In genomic region chr6:77313595-77313994, GRCh38 we compare ENCODE assay signal across 18 cellular contexts.
A peak's percentile ranks its signal among the peaks of the same experiment; 100 is the strongest.
DNase-seq lines count a peak whose midpoint lies in the region; ATAC-seq, FAIRE-seq and TF ChIP-seq lines count a peak whose summit lies in the region.
"Had no signal": no experiment of that assay in that cellular context is flagged by ENCODE, and none has a peak within 500 bp of the region (broad histone marks: within the 10 kb centered on the region; RNA-seq: fewer than 3 reads in every experiment).

No MANE protein-coding gene starts in this region.

- H3K36me3 ChIP-seq in GM23338 (ENCODE audit: insufficient read depth) (no peaks in the 10 kb centered on the region), keratinocyte (ENCODE audit: control insufficient read depth in 2 of 2, extremely low read depth in 1 of 2, insufficient read depth in 2 of 2, low read length in 2 of 2) (no peaks in the 10 kb centered on the region)
- H3K36me3 ChIP-seq in naive thymus-derived CD4-positive, alpha-beta T cell (ENCODE audit: control insufficient read depth in 2 of 3, insufficient read depth in 3 of 3, low read length in 3 of 3) = no peaks in the 10 kb centered on the region
- H3K36me3 ChIP-seq: HAP-1 had no signal

- TF ChIP-seq CTCF in A549 (IDR thresholded peaks at IDR 0.05) (no peak), GM23338 (conservative IDR thresholded peaks at IDR 0.05; ENCODE audit: low read depth in 2 of 2) (no peak), keratinocyte (optimal IDR thresholded peaks at IDR 0.05 in 1 of 3, IDR thresholded peaks at IDR 0.05 in 1 of 3, conservative IDR thresholded peaks at IDR 0.05 in 1 of 3; ENCODE audit: extremely low read depth in 1 of 3, insufficient read depth in 2 of 3, low read length in 3 of 3) (no peak)

- H3K9ac ChIP-seq in keratinocyte (ENCODE audit: control insufficient read depth, extremely low read depth, insufficient read depth, low read length) = no peak overlapping the region
- H3K9ac ChIP-seq: KMS-11 had no signal

- H3K4me1 ChIP-seq in A549 (no peaks in the 10 kb centered on the region), GM23338 (ENCODE audit: insufficient read depth) (no peaks in the 10 kb centered on the region), keratinocyte (ENCODE audit: control insufficient read depth, extremely low read depth, insufficient read depth, low read length) (no peaks in the 10 kb centered on the region)
- no peaks in the 10 kb centered on the region for H3K4me1 ChIP-seq in naive thymus-derived CD4-positive, alpha-beta T cell (ENCODE audit: control insufficient read depth in 2 of 2, insufficient read depth in 2 of 2, low read length in 2 of 2)
- H3K4me1 ChIP-seq: Caco-2, HAP-1 had no signal

- H3K27me3 Mint-ChIP-seq in GM23338 (ENCODE audit: insufficient read depth, low read depth, poor library complexity) = no peaks in the 10 kb centered on the region
- no peaks in the 10 kb centered on the region for H3K27me3 Mint-ChIP-seq in naive thymus-derived CD4-positive, alpha-beta T cell
- H3K27me3 Mint-ChIP-seq: CD4-positive, alpha-beta T cell had no signal

- H3K27ac ChIP-seq in A549 (no peak overlapping the region), GM23338 (ENCODE audit: low read depth) (no peak overlapping the region), keratinocyte (ENCODE audit: control insufficient read depth, insufficient read depth, low read length) (no peak overlapping the region)
- no peak overlapping the region for H3K27ac ChIP-seq in naive thymus-derived CD4-positive, alpha-beta T cell (ENCODE audit: low read depth, low read length)
- H3K27ac ChIP-seq: C4-2B, KMS-11 had no signal

- H3K79me2 ChIP-seq in GM23338 (replicated peaks; ENCODE audit: insufficient read depth) (no peaks in the 10 kb centered on the region), keratinocyte (ENCODE audit: control insufficient read depth, insufficient read depth, low read length) (no peaks in the 10 kb centered on the region)

- TF ChIP-seq RAD21 in A549 (conservative IDR thresholded peaks at IDR 0.05 in 1 of 2, IDR thresholded peaks at IDR 0.05 in 1 of 2) = no peak

- no peak overlapping the region for H3K4me3 Mint-ChIP-seq in GM23338
- no peak overlapping the region for H3K4me3 Mint-ChIP-seq in naive thymus-derived CD4-positive, alpha-beta T cell
- H3K4me3 Mint-ChIP-seq: CD4-positive, alpha-beta T cell had no signal

- H4K20me1 ChIP-seq in GM23338 (replicated peaks; ENCODE audit: insufficient read depth) (no peaks in the 10 kb centered on the region), keratinocyte (ENCODE audit: control insufficient read depth, extremely low read depth, insufficient read depth, low read length) (no peaks in the 10 kb centered on the region)

- no peak for TF ChIP-seq POLR2A in A549 (IDR thresholded peaks at IDR 0.05; ENCODE audit: low read length)

- H3K4me3 ChIP-seq in A549 (no peak overlapping the region), GM23338 (no peak overlapping the region), keratinocyte (ENCODE audit: control insufficient read depth in 2 of 3, extremely low read depth in 1 of 3, insufficient read depth in 2 of 3, low read depth in 1 of 3, low read length in 3 of 3) (no peak overlapping the region)
- H3K4me3 ChIP-seq in naive thymus-derived CD4-positive, alpha-beta T cell (ENCODE audit: low read length) = no peak overlapping the region
- H3K4me3 ChIP-seq: HAP-1 had no signal

- dilution Hi-C loops in keratinocyte (cut with MboI; ENCODE audit: extremely low pct_ligation_motif_present, low sequenced_read_pairs) = no loop called here

- no peak overlapping the region for H2AFZ ChIP-seq in GM23338
- H2AFZ ChIP-seq in keratinocyte (ENCODE audit: control insufficient read depth, low read length) = no peak overlapping the region

- H3K4me2 ChIP-seq in A549 = no peak overlapping the region
- no peak overlapping the region for H3K4me2 ChIP-seq in GM23338
- H3K4me2 ChIP-seq in keratinocyte (ENCODE audit: control insufficient read depth, extremely low read depth, insufficient read depth, low read depth, low read length) = no peak overlapping the region
- H3K4me2 ChIP-seq: KMS-11 had no signal

- H3K9me3 ChIP-seq in A549 (no peaks in the 10 kb centered on the region), keratinocyte (ENCODE audit: control insufficient read depth, low read depth, low read length) (no peaks in the 10 kb centered on the region)
- H3K9me3 ChIP-seq in naive thymus-derived CD4-positive, alpha-beta T cell (ENCODE audit: control insufficient read depth in 2 of 3, low read length in 3 of 3) = no peaks in the 10 kb centered on the region
- H3K9me3 ChIP-seq: Caco-2, HAP-1 had no signal

- POLR2A ChIA-PET in A549 (lab: Yijun Ruan, JAX) = no interaction called here
- POLR2A ChIA-PET in naive thymus-derived CD4-positive, alpha-beta T cell (lab: Charles Lee) = no interaction called here

- no peaks in the 10 kb centered on the region for H3K27me3 ChIP-seq in GM23338 (ENCODE audit: insufficient read depth)
- no peaks in the 10 kb centered on the region for H3K27me3 ChIP-seq in keratinocyte (ENCODE audit: control insufficient read depth, extremely low read depth, insufficient read depth, low read length)
- H3K27me3 ChIP-seq in naive thymus-derived CD4-positive, alpha-beta T cell (ENCODE audit: control insufficient read depth in 2 of 2, insufficient read depth in 2 of 2, low read length in 2 of 2) = no peaks in the 10 kb centered on the region

- no peaks in the 10 kb centered on the region for H3K36me3 Mint-ChIP-seq in GM23338 (ENCODE audit: low read depth)
- no peaks in the 10 kb centered on the region for H3K36me3 Mint-ChIP-seq in naive thymus-derived CD4-positive, alpha-beta T cell

- no peak for FAIRE-seq in A549 (lab: Jason Lieb, UNC)
- FAIRE-seq in keratinocyte (lab: Jason Lieb, UNC) = peak; percentile 23
- FAIRE-seq: A204.1, GM19239 had no signal

- H3K9me2 ChIP-seq in GM23338 (ENCODE audit: insufficient read depth) = no peaks in the 10 kb centered on the region

- CTCF ChIA-PET in A549 (lab: Yijun Ruan, JAX) = no interaction called here
- CTCF ChIA-PET in naive thymus-derived CD4-positive, alpha-beta T cell (lab: Charles Lee) = no interaction called here

- no peaks in the 10 kb centered on the region for H3K9me1 ChIP-seq in keratinocyte (ENCODE audit: control insufficient read depth, extremely low read depth, insufficient read depth, low read length)

- no peak for ATAC-seq in A549
- ATAC-seq in GM23338 = no peak
- no peak for ATAC-seq in naive thymus-derived CD4-positive, alpha-beta T cell

- H3F3A ChIP-seq in GM23338 (replicated peaks; ENCODE audit: low read depth) = no peaks in the 10 kb centered on the region

- intact Hi-C loops in naive thymus-derived CD4-positive, alpha-beta T cell (cut with micrococcal nuclease) = no loop called here

- no peaks in the 10 kb centered on the region for H3K4me1 Mint-ChIP-seq in GM23338
- H3K4me1 Mint-ChIP-seq in naive thymus-derived CD4-positive, alpha-beta T cell = no peaks in the 10 kb centered on the region

- H3K9me3 Mint-ChIP-seq in GM23338 = no peaks in the 10 kb centered on the region
- H3K9me3 Mint-ChIP-seq in naive thymus-derived CD4-positive, alpha-beta T cell = peaks cover 0 to 25% (median 2%) of the 10 kb centered on the region in 11 donors

- no peak overlapping the region for H3K27ac Mint-ChIP-seq in GM23338
- H3K27ac Mint-ChIP-seq in naive thymus-derived CD4-positive, alpha-beta T cell = no peak overlapping the region
- H3K27ac Mint-ChIP-seq: CD4-positive, alpha-beta T cell had no signal

- TF ChIP-seq EP300 in A549 (IDR thresholded peaks at IDR 0.05) = no peak

- 44% methylated on average over 1 of the region's 1 CpG for WGBS in A549 (ENCODE audit: missing lambda C conversion rate)

- DNase-seq in A549 (ENCODE audit: low read depth in 1 of 2, low spot score in 1 of 2) = no peak
- peak; percentile 8 for DNase-seq in GM23338 (ENCODE audit: low spot score)
- peak; percentile 8 to 28 for DNase-seq in Kasumi-1 (lab: John Stamatoyannopoulos, UW)
- DNase-seq in keratinocyte (ENCODE audit: low read depth, low spot score) = no peak
- no peak for DNase-seq in medulla oblongata (ENCODE audit: extremely low spot score)
- no peak for DNase-seq in naive thymus-derived CD4-positive, alpha-beta T cell
- no peak for DNase-seq in NCI-H2196 (lab: John Stamatoyannopoulos, UW; ENCODE audit: unreplicated experiment)
- DNase-seq: AML-193; Caco-2; CD4-positive, alpha-beta T cell; DMS153; DMS79; GDM1 had no signal

TF ChIP-seq in GM23338, 12 proteins besides CTCF, POLR2A, EP300 and RAD21:
- peak; percentile 62 for TF ChIP-seq REST (IDR thresholded peaks at IDR 0.05; ENCODE audit: unreplicated experiment)
- no peak for TF ChIP-seq CREB1 (CRISPR knock-in tag; IDR thresholded peaks at IDR 0.05; ENCODE audit: low read depth)

Comparison
In these comparisons a context has a peak if more than half of its experiments do, and no peak if none do; other contexts are left out.
1. DNase-seq: peak in GM23338 (single experiment) and Kasumi-1 (2 of 2); none in A549 (0 of 2), keratinocyte (single experiment), medulla oblongata (single experiment), naive thymus-derived CD4-positive, alpha-beta T cell (0 of 9) and NCI-H2196 (single experiment).